ENCODE assay signal across 1 cellular context in the genomic region with DNA sequence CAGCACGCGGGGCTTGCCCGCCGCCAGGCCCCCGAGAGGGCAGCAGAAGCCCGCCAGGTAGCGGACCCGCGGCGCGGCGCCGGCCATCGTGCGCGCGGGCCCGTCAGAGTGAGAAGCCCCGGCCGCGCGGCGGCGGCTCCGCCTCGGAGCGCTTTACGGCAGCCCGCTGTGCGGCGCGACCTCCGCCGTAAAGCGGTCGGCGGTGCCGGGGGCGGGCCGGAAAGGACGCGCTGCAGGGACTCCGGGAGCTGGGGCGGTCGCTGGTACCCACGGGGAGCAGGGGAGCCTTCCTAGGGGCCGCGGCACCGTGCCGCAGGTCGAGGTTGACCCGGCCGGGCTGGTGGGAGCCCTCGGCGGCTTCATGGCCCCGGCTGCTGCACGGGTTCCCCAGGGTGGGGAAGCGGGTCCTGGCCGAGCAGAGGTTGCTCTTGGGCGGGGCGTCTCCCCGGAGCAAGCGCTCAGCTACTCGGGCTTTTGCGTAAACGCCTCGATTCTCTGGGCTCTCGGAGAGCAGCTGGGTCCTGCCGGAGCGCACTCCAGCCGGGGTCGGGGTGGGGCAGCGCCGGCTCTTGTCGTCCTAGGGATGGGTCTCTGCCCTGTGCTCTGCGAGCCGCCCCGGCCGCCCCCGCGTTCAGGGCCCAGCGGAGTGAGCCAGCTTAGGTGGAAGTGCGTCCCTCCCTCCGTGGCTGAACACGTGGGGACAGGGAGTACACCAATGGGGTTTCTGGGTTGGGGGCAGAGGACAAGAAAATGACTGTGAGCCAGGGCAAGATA.
TF ChIP-seq lines count a peak whose summit lies in the region.

A gene with protein sequence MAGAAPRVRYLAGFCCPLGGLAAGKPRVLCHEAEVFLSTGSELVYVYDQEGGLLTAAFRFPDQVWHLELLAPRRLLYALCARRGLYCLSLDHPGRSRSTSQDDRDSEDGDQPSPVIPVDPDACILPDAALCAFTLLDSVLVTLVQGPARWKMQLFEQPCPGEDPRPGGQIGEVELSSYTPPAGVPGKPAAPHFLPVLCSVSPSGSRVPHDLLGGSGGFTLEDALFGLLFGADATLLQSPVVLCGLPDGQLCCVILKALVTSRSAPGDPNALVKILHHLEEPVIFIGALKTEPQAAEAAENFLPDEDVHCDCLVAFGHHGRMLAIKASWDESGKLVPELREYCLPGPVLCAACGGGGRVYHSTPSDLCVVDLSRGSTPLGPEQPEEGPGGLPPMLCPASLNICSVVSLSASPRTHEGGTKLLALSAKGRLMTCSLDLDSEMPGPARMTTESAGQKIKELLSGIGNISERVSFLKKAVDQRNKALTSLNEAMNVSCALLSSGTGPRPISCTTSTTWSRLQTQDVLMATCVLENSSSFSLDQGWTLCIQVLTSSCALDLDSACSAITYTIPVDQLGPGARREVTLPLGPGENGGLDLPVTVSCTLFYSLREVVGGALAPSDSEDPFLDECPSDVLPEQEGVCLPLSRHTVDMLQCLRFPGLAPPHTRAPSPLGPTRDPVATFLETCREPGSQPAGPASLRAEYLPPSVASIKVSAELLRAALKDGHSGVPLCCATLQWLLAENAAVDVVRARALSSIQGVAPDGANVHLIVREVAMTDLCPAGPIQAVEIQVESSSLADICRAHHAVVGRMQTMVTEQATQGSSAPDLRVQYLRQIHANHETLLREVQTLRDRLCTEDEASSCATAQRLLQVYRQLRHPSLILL (minus strand): TSS at position 110 of the 774 bp plus-strand sequence. CDS start 23 bp downstream, at position 87.

TF ChIP-seq in GM23338, 12 proteins besides CTCF, POLR2A, EP300 and RAD21 (continued from another document):
- TF ChIP-seq, protein P1, sequence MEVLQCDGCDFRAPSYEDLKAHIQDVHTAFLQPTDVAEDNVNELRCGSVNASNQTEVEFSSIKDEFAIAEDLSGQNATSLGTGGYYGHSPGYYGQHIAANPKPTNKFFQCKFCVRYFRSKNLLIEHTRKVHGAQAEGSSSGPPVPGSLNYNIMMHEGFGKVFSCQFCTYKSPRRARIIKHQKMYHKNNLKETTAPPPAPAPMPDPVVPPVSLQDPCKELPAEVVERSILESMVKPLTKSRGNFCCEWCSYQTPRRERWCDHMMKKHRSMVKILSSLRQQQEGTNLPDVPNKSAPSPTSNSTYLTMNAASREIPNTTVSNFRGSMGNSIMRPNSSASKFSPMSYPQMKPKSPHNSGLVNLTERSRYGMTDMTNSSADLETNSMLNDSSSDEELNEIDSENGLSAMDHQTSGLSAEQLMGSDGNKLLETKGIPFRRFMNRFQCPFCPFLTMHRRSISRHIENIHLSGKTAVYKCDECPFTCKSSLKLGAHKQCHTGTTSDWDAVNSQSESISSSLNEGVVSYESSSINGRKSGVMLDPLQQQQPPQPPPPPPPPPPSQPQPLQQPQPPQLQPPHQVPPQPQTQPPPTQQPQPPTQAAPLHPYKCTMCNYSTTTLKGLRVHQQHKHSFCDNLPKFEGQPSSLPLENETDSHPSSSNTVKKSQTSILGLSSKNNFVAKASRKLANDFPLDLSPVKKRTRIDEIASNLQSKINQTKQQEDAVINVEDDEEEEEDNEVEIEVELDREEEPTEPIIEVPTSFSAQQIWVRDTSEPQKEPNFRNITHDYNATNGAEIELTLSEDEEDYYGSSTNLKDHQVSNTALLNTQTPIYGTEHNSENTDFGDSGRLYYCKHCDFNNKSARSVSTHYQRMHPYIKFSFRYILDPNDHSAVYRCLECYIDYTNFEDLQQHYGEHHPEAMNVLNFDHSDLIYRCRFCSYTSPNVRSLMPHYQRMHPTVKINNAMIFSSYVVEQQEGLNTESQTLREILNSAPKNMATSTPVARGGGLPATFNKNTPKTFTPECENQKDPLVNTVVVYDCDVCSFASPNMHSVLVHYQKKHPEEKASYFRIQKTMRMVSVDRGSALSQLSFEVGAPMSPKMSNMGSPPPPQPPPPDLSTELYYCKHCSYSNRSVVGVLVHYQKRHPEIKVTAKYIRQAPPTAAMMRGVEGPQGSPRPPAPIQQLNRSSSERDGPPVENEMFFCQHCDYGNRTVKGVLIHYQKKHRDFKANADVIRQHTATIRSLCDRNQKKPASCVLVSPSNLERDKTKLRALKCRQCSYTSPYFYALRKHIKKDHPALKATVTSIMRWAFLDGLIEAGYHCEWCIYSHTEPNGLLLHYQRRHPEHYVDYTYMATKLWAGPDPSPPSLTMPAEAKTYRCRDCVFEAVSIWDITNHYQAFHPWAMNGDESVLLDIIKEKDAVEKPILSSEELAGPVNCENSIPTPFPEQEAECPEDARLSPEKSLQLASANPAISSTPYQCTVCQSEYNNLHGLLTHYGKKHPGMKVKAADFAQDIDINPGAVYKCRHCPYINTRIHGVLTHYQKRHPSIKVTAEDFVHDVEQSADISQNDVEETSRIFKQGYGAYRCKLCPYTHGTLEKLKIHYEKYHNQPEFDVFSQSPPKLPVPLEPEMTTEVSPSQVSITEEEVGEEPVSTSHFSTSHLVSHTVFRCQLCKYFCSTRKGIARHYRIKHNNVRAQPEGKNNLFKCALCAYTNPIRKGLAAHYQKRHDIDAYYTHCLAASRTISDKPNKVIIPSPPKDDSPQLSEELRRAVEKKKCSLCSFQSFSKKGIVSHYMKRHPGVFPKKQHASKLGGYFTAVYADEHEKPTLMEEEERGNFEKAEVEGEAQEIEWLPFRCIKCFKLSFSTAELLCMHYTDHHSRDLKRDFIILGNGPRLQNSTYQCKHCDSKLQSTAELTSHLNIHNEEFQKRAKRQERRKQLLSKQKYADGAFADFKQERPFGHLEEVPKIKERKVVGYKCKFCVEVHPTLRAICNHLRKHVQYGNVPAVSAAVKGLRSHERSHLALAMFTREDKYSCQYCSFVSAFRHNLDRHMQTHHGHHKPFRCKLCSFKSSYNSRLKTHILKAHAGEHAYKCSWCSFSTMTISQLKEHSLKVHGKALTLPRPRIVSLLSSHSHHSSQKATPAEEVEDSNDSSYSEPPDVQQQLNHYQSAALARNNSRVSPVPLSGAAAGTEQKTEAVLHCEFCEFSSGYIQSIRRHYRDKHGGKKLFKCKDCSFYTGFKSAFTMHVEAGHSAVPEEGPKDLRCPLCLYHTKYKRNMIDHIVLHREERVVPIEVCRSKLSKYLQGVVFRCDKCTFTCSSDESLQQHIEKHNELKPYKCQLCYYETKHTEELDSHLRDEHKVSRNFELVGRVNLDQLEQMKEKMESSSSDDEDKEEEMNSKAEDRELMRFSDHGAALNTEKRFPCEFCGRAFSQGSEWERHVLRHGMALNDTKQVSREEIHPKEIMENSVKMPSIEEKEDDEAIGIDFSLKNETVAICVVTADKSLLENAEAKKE (CRISPR knock-in tag; IDR thresholded peaks at IDR 0.05) = no peak
- TF ChIP-seq STAT1 (IDR thresholded peaks at IDR 0.05; ENCODE audit: unreplicated experiment) = no peak
- no peak for TF ChIP-seq NANOG (IDR thresholded peaks at IDR 0.05; ENCODE audit: borderline replicate concordance)
- TF ChIP-seq, protein P2, sequence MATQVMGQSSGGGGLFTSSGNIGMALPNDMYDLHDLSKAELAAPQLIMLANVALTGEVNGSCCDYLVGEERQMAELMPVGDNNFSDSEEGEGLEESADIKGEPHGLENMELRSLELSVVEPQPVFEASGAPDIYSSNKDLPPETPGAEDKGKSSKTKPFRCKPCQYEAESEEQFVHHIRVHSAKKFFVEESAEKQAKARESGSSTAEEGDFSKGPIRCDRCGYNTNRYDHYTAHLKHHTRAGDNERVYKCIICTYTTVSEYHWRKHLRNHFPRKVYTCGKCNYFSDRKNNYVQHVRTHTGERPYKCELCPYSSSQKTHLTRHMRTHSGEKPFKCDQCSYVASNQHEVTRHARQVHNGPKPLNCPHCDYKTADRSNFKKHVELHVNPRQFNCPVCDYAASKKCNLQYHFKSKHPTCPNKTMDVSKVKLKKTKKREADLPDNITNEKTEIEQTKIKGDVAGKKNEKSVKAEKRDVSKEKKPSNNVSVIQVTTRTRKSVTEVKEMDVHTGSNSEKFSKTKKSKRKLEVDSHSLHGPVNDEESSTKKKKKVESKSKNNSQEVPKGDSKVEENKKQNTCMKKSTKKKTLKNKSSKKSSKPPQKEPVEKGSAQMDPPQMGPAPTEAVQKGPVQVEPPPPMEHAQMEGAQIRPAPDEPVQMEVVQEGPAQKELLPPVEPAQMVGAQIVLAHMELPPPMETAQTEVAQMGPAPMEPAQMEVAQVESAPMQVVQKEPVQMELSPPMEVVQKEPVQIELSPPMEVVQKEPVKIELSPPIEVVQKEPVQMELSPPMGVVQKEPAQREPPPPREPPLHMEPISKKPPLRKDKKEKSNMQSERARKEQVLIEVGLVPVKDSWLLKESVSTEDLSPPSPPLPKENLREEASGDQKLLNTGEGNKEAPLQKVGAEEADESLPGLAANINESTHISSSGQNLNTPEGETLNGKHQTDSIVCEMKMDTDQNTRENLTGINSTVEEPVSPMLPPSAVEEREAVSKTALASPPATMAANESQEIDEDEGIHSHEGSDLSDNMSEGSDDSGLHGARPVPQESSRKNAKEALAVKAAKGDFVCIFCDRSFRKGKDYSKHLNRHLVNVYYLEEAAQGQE (IDR thresholded peaks at IDR 0.05; ENCODE audit: unreplicated experiment) = no peak
